Comparison of ENCODE assay signal across 13 cellular contexts in the genomic region with DNA sequence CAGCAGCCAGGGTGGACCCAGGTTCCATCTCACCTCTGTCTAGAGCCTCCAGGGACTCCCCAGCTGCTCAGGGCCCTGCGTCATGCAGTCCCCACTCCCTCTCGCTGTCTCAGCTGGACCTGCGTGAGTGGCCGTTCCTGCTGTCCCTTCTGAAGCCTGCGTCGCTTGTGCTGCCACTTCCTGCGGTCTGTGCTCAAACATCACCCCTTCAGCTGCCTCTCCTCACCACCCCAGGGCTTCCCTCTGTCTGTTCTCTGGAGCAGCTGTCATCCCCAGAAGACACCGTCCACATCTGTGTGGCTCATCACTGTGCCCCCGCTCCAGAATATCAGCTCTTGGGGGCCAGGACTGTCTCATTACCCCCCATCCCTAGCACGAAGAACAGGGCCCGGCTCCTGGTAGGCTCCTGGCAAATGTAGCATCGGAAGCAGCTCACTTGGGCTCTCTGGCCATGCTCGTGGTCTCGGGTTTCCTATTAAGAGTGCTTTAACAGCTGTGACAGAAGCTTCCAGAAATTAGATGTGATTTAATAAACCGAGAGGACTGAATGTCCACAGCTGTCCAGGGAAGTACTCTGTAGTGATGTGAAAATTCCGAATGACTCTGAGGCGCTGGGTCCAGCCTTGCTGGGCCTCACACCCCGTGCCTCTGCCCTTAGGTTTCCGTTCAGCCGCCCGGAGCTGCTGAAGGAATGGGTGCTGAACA. TPM values are rescaled to one million over a fixed set of nuclear protein-coding genes. Genes with fewer than 3 reads are reported as not detected.
DNase-seq lines count a peak whose midpoint lies in the region; ATAC-seq and TF ChIP-seq lines count a peak whose summit lies in the region.
"Had no signal": no experiment of that assay in that cellular context is flagged by ENCODE, and none has a peak within 500 bp of the region (broad histone marks: within the 10 kb centered on the region; RNA-seq: fewer than 3 reads in every experiment).

No MANE protein-coding gene starts in this region.

- no peak for ATAC-seq in activated CD8-positive, alpha-beta memory T cell treated with anti-CD3 and anti-CD28 coated beads, Interleukin-2, amount 10 ng/mL, durations not matched to agents 7 days and 5 days
- ATAC-seq in PC-3 = no peak
- peak; percentile 8 to 13 for ATAC-seq in gastrocnemius medialis
- ATAC-seq: pancreas had no signal

- no peak overlapping the region for H3K4me3 ChIP-seq in PC-3 (ENCODE audit: low read length)
- H3K4me3 ChIP-seq in endodermal cell (ENCODE audit: low read length) = no peak overlapping the region
- no peak overlapping the region for H3K4me3 ChIP-seq in gastrocnemius medialis
- H3K4me3 ChIP-seq in dorsolateral prefrontal cortex = no peak overlapping the region
- H3K4me3 ChIP-seq: left ventricle myocardium inferior, pancreas, suprapubic skin had no signal

- no peaks in the 10 kb centered on the region for H3K27me3 Mint-ChIP-seq in activated CD8-positive, alpha-beta memory T cell treated with anti-CD3 and anti-CD28 coated beads, Interleukin-2, amount 10 ng/mL, durations not matched to agents 7 days and 5 days
- no peaks in the 10 kb centered on the region for H3K27me3 Mint-ChIP-seq in endodermal cell (ENCODE audit: insufficient read depth)

- POLR2A ChIA-PET in PC-3 (lab: Charles Lee; ENCODE audit: unreplicated experiment) = no interaction called here

- DNase-seq in activated CD8-positive, alpha-beta memory T cell treated with anti-CD3 and anti-CD28 coated beads, Interleukin-2, amount 10 ng/mL, durations not matched to agents 7 days and 5 days = no peak
- no peak for DNase-seq in activated CD8-positive, alpha-beta memory T cell treated with anti-CD3 and anti-CD28 coated beads, Interleukin-2, amount 50 U/mL, for 4 hours
- DNase-seq in PC-3 = no peak
- no peak for DNase-seq in endodermal cell
- DNase-seq in gastrocnemius medialis = no peak
- no peak for DNase-seq in midbrain (lab: John Stamatoyannopoulos, UW)
- no peak for DNase-seq in erythroblast (lab: John Stamatoyannopoulos, UW)
- DNase-seq in dorsolateral prefrontal cortex = no peak
- DNase-seq: Kasumi-1, left ventricle myocardium inferior, NCI-H2029, pancreas had no signal

- H3F3A ChIP-seq in PC-3 (ENCODE audit: low read length, unreplicated experiment) = peaks cover 5% of the 10 kb centered on the region

- no peaks in the 10 kb centered on the region for H3K9me3 Mint-ChIP-seq in activated CD8-positive, alpha-beta memory T cell treated with anti-CD3 and anti-CD28 coated beads, Interleukin-2, amount 10 ng/mL, durations not matched to agents 7 days and 5 days (ENCODE audit: low read depth)
- H3K9me3 Mint-ChIP-seq in endodermal cell = peaks cover 4% of the 10 kb centered on the region

- peaks cover 33% of the 10 kb centered on the region for H3K79me2 ChIP-seq in PC-3 (ENCODE audit: low read length)

- TF ChIP-seq POLR2A in gastrocnemius medialis (IDR thresholded peaks at IDR 0.05) (no peak), erythroblast (IDR thresholded peaks at IDR 0.05; ENCODE audit: low read length) (no peak)

- H3K36me3 ChIP-seq in PC-3 (ENCODE audit: low read depth, low read length) = peaks cover 27% of the 10 kb centered on the region
- H3K36me3 ChIP-seq in endodermal cell (ENCODE audit: control insufficient read depth, insufficient read depth, low read length) = peaks cover 53% of the 10 kb centered on the region
- peaks cover 0 to 46% of the 10 kb centered on the region in 2 donors for H3K36me3 ChIP-seq in gastrocnemius medialis

- in situ Hi-C loops in gastrocnemius medialis (cut with MboI; ENCODE audit: low sequenced_read_pairs in 4 of 4) = loop anchor here in 1 of 4 donors (25.0 kb wide), 1 partner anchor 141 kb away; a partner anchor contains a TSS

- intact Hi-C loops in PC-3 (cut with micrococcal nuclease) = loop anchor here (5.0 kb wide), 1 partner anchor 141 kb away; no protein-coding TSS in a partner anchor
- intact Hi-C loops in gastrocnemius medialis (cut with DNase I; ENCODE audit: low total_unique reads) = loop anchor here (5.0 kb wide), 2 partner anchors 46 to 76 kb away; a partner anchor contains a TSS
- intact Hi-C loops in dorsolateral prefrontal cortex (cut with DNase I) = loop anchor here (5.0 to 10.0 kb wide), 2 partner anchors 76 to 157 kb away; a partner anchor contains a TSS

- H3K27me3 ChIP-seq in PC-3 (ENCODE audit: low read length) (no peaks in the 10 kb centered on the region), endodermal cell (ENCODE audit: control insufficient read depth, insufficient read depth, low read length, poor library complexity, severe bottlenecking) (no peaks in the 10 kb centered on the region), gastrocnemius medialis (no peaks in the 10 kb centered on the region), dorsolateral prefrontal cortex (no peaks in the 10 kb centered on the region)
- H3K27me3 ChIP-seq: pancreas, suprapubic skin had no signal

- H3K27ac ChIP-seq in PC-3 (ENCODE audit: low read length) (no peak overlapping the region), endodermal cell (ENCODE audit: low read depth, low read length) (no peak overlapping the region), gastrocnemius medialis (peak overlapping the region; percentile 19 to 69 (median 51)), dorsolateral prefrontal cortex (no peak overlapping the region)
- H3K27ac ChIP-seq: left ventricle myocardium inferior, pancreas, suprapubic skin had no signal

- no peak overlapping the region for H2AFZ ChIP-seq in PC-3 (ENCODE audit: low read length)

- no peak overlapping the region for H3K9ac ChIP-seq in PC-3 (ENCODE audit: low read length)
- H3K9ac ChIP-seq in endodermal cell (ENCODE audit: extremely low read depth, low read length, poor library complexity, severe bottlenecking) = no peak overlapping the region

- H3K36me3 Mint-ChIP-seq in activated CD8-positive, alpha-beta memory T cell treated with anti-CD3 and anti-CD28 coated beads, Interleukin-2, amount 10 ng/mL, durations not matched to agents 7 days and 5 days = peaks cover 16% of the 10 kb centered on the region
- peaks cover 54% of the 10 kb centered on the region for H3K36me3 Mint-ChIP-seq in endodermal cell (ENCODE audit: low read depth)

- peaks cover 13% of the 10 kb centered on the region for H3K4me1 ChIP-seq in PC-3 (ENCODE audit: insufficient read depth, low read length)
- no peaks in the 10 kb centered on the region for H3K4me1 ChIP-seq in endodermal cell (ENCODE audit: control insufficient read depth, insufficient read depth, low read length)
- H3K4me1 ChIP-seq in gastrocnemius medialis = peaks cover 22 to 24% of the 10 kb centered on the region in 2 donors

- no peaks in the 10 kb centered on the region for H3K9me3 ChIP-seq in PC-3 (ENCODE audit: low read length)
- H3K9me3 ChIP-seq in endodermal cell (ENCODE audit: control insufficient read depth, low read length) = no peaks in the 10 kb centered on the region
- H3K9me3 ChIP-seq in gastrocnemius medialis = no peaks in the 10 kb centered on the region
- H3K9me3 ChIP-seq: left ventricle myocardium inferior, pancreas, suprapubic skin had no signal

- peak overlapping the region; percentile 26 for H3K27ac Mint-ChIP-seq in activated CD8-positive, alpha-beta memory T cell treated with anti-CD3 and anti-CD28 coated beads, Interleukin-2, amount 10 ng/mL, durations not matched to agents 7 days and 5 days
- H3K27ac Mint-ChIP-seq in endodermal cell = peak overlapping the region; percentile 7

- no peak overlapping the region for H3K4me2 ChIP-seq in PC-3 (ENCODE audit: low read length)

- 0 out of 2 replicates have a peak, but pooled peaks cover 3% of the 10 kb centered on the region for H4K20me1 ChIP-seq in PC-3 (ENCODE audit: low read length)

- TF ChIP-seq CTCF in PC-3 (conservative IDR thresholded peaks at IDR 0.05; ENCODE audit: low read depth, low read length) (no peak), endodermal cell (conservative IDR thresholded peaks at IDR 0.05) (no peak), gastrocnemius medialis (IDR thresholded peaks at IDR 0.05 in 4 of 5, conservative IDR thresholded peaks at IDR 0.05 in 1 of 5) (no peak), dorsolateral prefrontal cortex (IDR thresholded peaks at IDR 0.05 in 54 of 56, conservative IDR thresholded peaks at IDR 0.05 in 2 of 56; ENCODE audit: low read depth in 1 of 56, partially characterized antibody in 56 of 56) (no peak)

- peaks cover 30% of the 10 kb centered on the region for H3K4me1 Mint-ChIP-seq in activated CD8-positive, alpha-beta memory T cell treated with anti-CD3 and anti-CD28 coated beads, Interleukin-2, amount 10 ng/mL, durations not matched to agents 7 days and 5 days
- no peaks in the 10 kb centered on the region for H3K4me1 Mint-ChIP-seq in endodermal cell

- H3K4me3 Mint-ChIP-seq in activated CD8-positive, alpha-beta memory T cell treated with anti-CD3 and anti-CD28 coated beads, Interleukin-2, amount 10 ng/mL, durations not matched to agents 7 days and 5 days = peak overlapping the region; percentile 29
- H3K4me3 Mint-ChIP-seq in endodermal cell = no peak overlapping the region

- BruUV-seq in PC-3 (replicated peaks; lab: Mats Ljungman, UMichigan) = TSS peak; percentile 0

- no peaks in the 10 kb centered on the region for H3K9me2 ChIP-seq in PC-3 (replicated peaks; ENCODE audit: low read length)

- 93 to 96% methylated on average over 21 of the region's 21 CpGs for whole genome bisulfite sequencing in endodermal cell (ENCODE audit: insufficient coverage in 1 of 2, insufficient read length in 1 of 2), 2 experiments

- CTCF ChIA-PET in activated CD8-positive, alpha-beta memory T cell treated with anti-CD3 and anti-CD28 coated beads, Interleukin-2, amount 10 ng/mL, durations not matched to agents 7 days and 5 days (lab: Charles Lee) = no interaction called here
- CTCF ChIA-PET in PC-3 (lab: Charles Lee) = no interaction called here

RNA-seq across cellular contexts. Expression of a gene that starts 3.3 kb away (rescaled TPM):
- total RNA-seq in activated CD8-positive, alpha-beta memory T cell treated with anti-CD3 and anti-CD28 coated beads, Interleukin-2, amount 10 ng/mL, durations not matched to agents 7 days and 5 days = 10 to 100 TPM; 24.3 to 24.4 TPM
- 42.4 and 54.6 TPM in 2 replicates for total RNA-seq in PC-3 (2014; rRNA removed)
- total RNA-seq in endodermal cell = 10 to 100 TPM; 13.0 to 22.4 TPM
- polyA plus RNA-seq in endodermal cell (2013, experiment 1 of 2) = 26.7 TPM
- polyA plus RNA-seq in endodermal cell (2013, experiment 2 of 2) = 23.5 TPM
- total RNA-seq in gastrocnemius medialis = 10 to 100 TPM; 16.7 to 31.0 (median 24.2) TPM
- total RNA-seq in dorsolateral prefrontal cortex = 10 to 100 TPM; 15.9 to 40.5 (median 24.6) TPM

RNA-seq across cellular contexts. Expression of a gene that starts 14.5 kb away (rescaled TPM):
- total RNA-seq in activated CD8-positive, alpha-beta memory T cell treated with anti-CD3 and anti-CD28 coated beads, Interleukin-2, amount 10 ng/mL, durations not matched to agents 7 days and 5 days = 10 to 100 TPM; 10.7 to 15.9 TPM
- total RNA-seq in PC-3 (2014; rRNA removed) (13.2 and 14.9 TPM in 2 replicates), endodermal cell (10 to 100 TPM; 36.9 to 47.8 TPM), gastrocnemius medialis (1 to 10 TPM; 4.7 to 8.5 (median 5.3) TPM), dorsolateral prefrontal cortex (10 to 100 TPM in 117 of 120 experiments, 1 to 10 TPM in 3; 9.4 to 21.9 (median 13.0) TPM)
- 27.3 TPM for polyA plus RNA-seq in endodermal cell (2013, experiment 1 of 2)
- 25.9 TPM for polyA plus RNA-seq in endodermal cell (2013, experiment 2 of 2)

RNA-seq across cellular contexts. Expression of a gene that starts 25.3 kb away (rescaled TPM):
- 10 to 100 TPM; 23.9 to 28.2 TPM for total RNA-seq in activated CD8-positive, alpha-beta memory T cell treated with anti-CD3 and anti-CD28 coated beads, Interleukin-2, amount 10 ng/mL, durations not matched to agents 7 days and 5 days
- total RNA-seq in PC-3 (2014; rRNA removed) (82.5 and 105 TPM in 2 replicates), endodermal cell (10 to 100 TPM; 10.9 to 13.2 TPM), gastrocnemius medialis (100 to 1,000 TPM; 176 to 481 (median 267) TPM), dorsolateral prefrontal cortex (10 to 100 TPM; 36.4 to 92.8 (median 52.5) TPM)
- 8.8 TPM for polyA plus RNA-seq in endodermal cell (2013, experiment 1 of 2)
- 7.9 TPM for polyA plus RNA-seq in endodermal cell (2013, experiment 2 of 2)

RNA-seq across cellular contexts. Expression of a gene that starts 48.2 kb away (rescaled TPM):
- 10 to 100 TPM; 30.7 to 37.4 TPM for total RNA-seq in activated CD8-positive, alpha-beta memory T cell treated with anti-CD3 and anti-CD28 coated beads, Interleukin-2, amount 10 ng/mL, durations not matched to agents 7 days and 5 days
- total RNA-seq in PC-3 (2014; rRNA removed) (42.7 and 47.2 TPM in 2 replicates), endodermal cell (10 to 100 TPM; 28.2 to 31.0 TPM), gastrocnemius medialis (10 to 100 TPM in 3 of 4 donors, 1 to 10 TPM in 1; 9.3 to 14.5 (median 11.3) TPM), dorsolateral prefrontal cortex (10 to 100 TPM; 19.2 to 51.0 (median 30.1) TPM)
- 22.8 TPM for polyA plus RNA-seq in endodermal cell (2013, experiment 1 of 2)
- 22.7 TPM for polyA plus RNA-seq in endodermal cell (2013, experiment 2 of 2)

Comparison
In these comparisons a context has a peak if more than half of its experiments do, and no peak if none do; other contexts are left out.
1. ATAC-seq: peak in gastrocnemius medialis (2 of 2); none in activated CD8-positive, alpha-beta memory T cell treated with anti-CD3 and anti-CD28 coated beads, Interleukin-2, amount 10 ng/mL, durations not matched to agents 7 days and 5 days (single experiment) and PC-3 (single experiment).
2. H3K27ac ChIP-seq: peak in gastrocnemius medialis (4 of 4); none in PC-3 (single experiment), endodermal cell (single experiment) and dorsolateral prefrontal cortex (0 of 59).